ENCODE assay signal across 28 cellular contexts in the genomic region with DNA sequence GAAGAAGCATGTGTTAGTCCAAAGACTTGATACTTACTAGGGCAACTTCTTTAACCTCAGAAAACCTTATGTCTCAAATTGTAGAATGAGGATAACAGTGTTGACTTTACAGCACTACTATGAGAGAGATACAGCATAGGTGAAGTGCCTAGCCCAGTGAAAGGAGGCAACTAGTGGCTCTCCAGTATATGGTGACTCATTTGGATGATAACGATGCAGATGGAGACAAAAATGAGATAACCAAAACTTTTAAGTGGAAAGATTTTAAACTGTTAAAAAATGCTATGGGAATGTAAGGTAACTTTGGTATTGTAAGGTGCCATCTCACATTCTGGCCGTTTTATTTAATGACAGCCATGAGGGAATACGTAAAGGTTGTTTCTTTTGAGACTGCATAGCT.
"Had no signal": no experiment of that assay in that cellular context is flagged by ENCODE, and none has a peak within 500 bp of the region (broad histone marks: within the 10 kb centered on the region; RNA-seq: fewer than 3 reads in every experiment).

No MANE protein-coding gene starts in this region.

- H3K27me3 Mint-ChIP-seq: activated naive CD8-positive, alpha-beta T cell treated with anti-CD3 and anti-CD28 coated beads for 36 hours; activated T-helper 17 cell treated with anti-CD3 and anti-CD28 coated beads, Interleukin-2, amount 50 U/mL, for 72 hours had no signal

- H2AFZ ChIP-seq: hepatocyte, neural progenitor cell had no signal

- H3K27me3 ChIP-seq: esophagus muscularis mucosa, hepatocyte, neural progenitor cell, right atrium auricular region, spleen, upper lobe of right lung had no signal

- H3K27ac ChIP-seq: esophagus muscularis mucosa, hepatocyte, neural progenitor cell, psoas muscle, right atrium auricular region, spleen, thoracic aorta, upper lobe of right lung, WERI-Rb-1 had no signal

- H3K4me2 ChIP-seq: hepatocyte had no signal

- H3K4me3 Mint-ChIP-seq: activated naive CD8-positive, alpha-beta T cell treated with anti-CD3 and anti-CD28 coated beads for 36 hours; activated T-helper 17 cell treated with anti-CD3 and anti-CD28 coated beads, Interleukin-2, amount 50 U/mL, for 72 hours; immature natural killer cell; naive thymus-derived CD4-positive, alpha-beta T cell; neural progenitor cell had no signal

- FAIRE-seq: astrocyte, endothelial cell of umbilical vein, frontal cortex had no signal

- H3K4me3 ChIP-seq: esophagus muscularis mucosa, hepatocyte, lung, psoas muscle, right atrium auricular region, spleen, thoracic aorta, upper lobe of right lung had no signal

- H3K27ac Mint-ChIP-seq: activated naive CD8-positive, alpha-beta T cell treated with anti-CD3 and anti-CD28 coated beads for 36 hours; activated T-helper 17 cell treated with anti-CD3 and anti-CD28 coated beads, Interleukin-2, amount 50 U/mL, for 72 hours; immature natural killer cell; naive thymus-derived CD4-positive, alpha-beta T cell; neural progenitor cell had no signal

- ATAC-seq: activated T-helper 17 cell treated with anti-CD3 and anti-CD28 coated beads, Interleukin-2, amount 50 U/mL, for 72 hours; left lobe of liver; naive thymus-derived CD4-positive, alpha-beta T cell; psoas muscle; upper lobe of right lung had no signal

- H3K36me3 Mint-ChIP-seq: activated naive CD8-positive, alpha-beta T cell treated with anti-CD3 and anti-CD28 coated beads for 36 hours had no signal

- H3K9me3 Mint-ChIP-seq: activated naive CD8-positive, alpha-beta T cell treated with anti-CD3 and anti-CD28 coated beads for 36 hours; activated T-helper 17 cell treated with anti-CD3 and anti-CD28 coated beads, Interleukin-2, amount 50 U/mL, for 72 hours; immature natural killer cell; naive thymus-derived CD4-positive, alpha-beta T cell; neural progenitor cell had no signal

- DNase-seq: activated CD4-positive, alpha-beta T cell treated with anti-CD3 and anti-CD28 coated beads, Interleukin-2, amount 50 U/mL, for 1 hour; activated CD4-positive, CD25-positive, alpha-beta regulatory T cell treated with anti-CD3 and anti-CD28 coated beads, Interleukin-2, amount 50 U/mL, for 72 hours; activated naive CD4-positive, alpha-beta T cell treated with Interleukin-2 at 50 U/mL for 16 hours; activated naive CD8-positive, alpha-beta T cell treated with anti-CD3 and anti-CD28 coated beads for 36 hours; activated T-cell treated with anti-CD3 and anti-CD28 coated beads, Interleukin-2, amount 50 U/mL, for 1 hour; central memory CD4-positive, alpha-beta T cell; dermis blood vessel endothelial cell; effector memory CD4-positive, alpha-beta T cell; glutamatergic neuron; immature natural killer cell; naive thymus-derived CD4-positive, alpha-beta T cell; psoas muscle; spleen; stimulated activated CD4-positive, alpha-beta T cell treated with anti-CD3 and anti-CD28 coated beads, Interleukin-4, amount 100 ng/mL, for 1 hour; stimulated activated naive CD4-positive, alpha-beta T cell; upper lobe of right lung; WERI-Rb-1 had no signal

- H3K9me3 ChIP-seq: esophagus muscularis mucosa, psoas muscle, right atrium auricular region, spleen, thoracic aorta, upper lobe of right lung had no signal
